In genomic region chr5:151825445-151825844, GRCh38 we compare ENCODE assay signal across 1 cellular context.
TF ChIP-seq lines count a peak whose summit lies in the region.

No MANE protein-coding gene starts in this region.

TF ChIP-seq in GM23338, 12 proteins besides CTCF, POLR2A, EP300 and RAD21 (continued from another document):
- TF ChIP-seq ZNF462 (CRISPR knock-in tag; IDR thresholded peaks at IDR 0.05): no peak
- no peak for TF ChIP-seq EZH2phosphoT487 (IDR thresholded peaks at IDR 0.05; ENCODE audit: unreplicated experiment)
